1 cellular context compared by ENCODE assay signal in genomic region chr4:127846061-127846460, GRCh38.
A peak's percentile ranks its signal among the peaks of the same experiment; 100 is the strongest.
TF ChIP-seq lines count a peak whose summit lies in the region.

No MANE protein-coding gene starts in this region.

TF ChIP-seq in K562, 482 proteins besides CTCF, POLR2A, EP300 and RAD21 (continued from another document):
- no peak for TF ChIP-seq ZBTB9 (CRISPR knock-in tag; IDR thresholded peaks at IDR 0.05)
- peak; percentile 54 for TF ChIP-seq DPF2 (IDR thresholded peaks at IDR 0.05)
- no peak for TF ChIP-seq ZNF589 (CRISPR knock-in tag; IDR thresholded peaks at IDR 0.05; ENCODE audit: low read depth)
- no peak for TF ChIP-seq HDAC1 (IDR thresholded peaks at IDR 0.05)
- no peak for TF ChIP-seq PHB (CRISPR knock-in tag; IDR thresholded peaks at IDR 0.05)
- peak; percentile 42; the same call in 1 of the 2 replicates for TF ChIP-seq TEAD4 (IDR thresholded peaks at IDR 0.05; ENCODE audit: low read length)
- no peak for TF ChIP-seq TEAD4 (CRISPR knock-in tag; IDR thresholded peaks at IDR 0.05; ENCODE audit: borderline replicate concordance)
- TF ChIP-seq HMG20B (CRISPR knock-in tag; IDR thresholded peaks at IDR 0.05), result no peak
- 0 out of 2 replicates have a peak, but pooled peaks have one; percentile 33 for TF ChIP-seq EHMT2 (IDR thresholded peaks at IDR 0.05)
- peak; percentile 78 for TF ChIP-seq CBFA2T3 (IDR thresholded peaks at IDR 0.05)
- TF ChIP-seq GTF2B (IDR thresholded peaks at IDR 0.05; ENCODE audit: extremely low read depth, insufficient read length), result no peak
- peak; percentile 57 for TF ChIP-seq MAFF (IDR thresholded peaks at IDR 0.05; ENCODE audit: low read length)
- TF ChIP-seq, protein P1, sequence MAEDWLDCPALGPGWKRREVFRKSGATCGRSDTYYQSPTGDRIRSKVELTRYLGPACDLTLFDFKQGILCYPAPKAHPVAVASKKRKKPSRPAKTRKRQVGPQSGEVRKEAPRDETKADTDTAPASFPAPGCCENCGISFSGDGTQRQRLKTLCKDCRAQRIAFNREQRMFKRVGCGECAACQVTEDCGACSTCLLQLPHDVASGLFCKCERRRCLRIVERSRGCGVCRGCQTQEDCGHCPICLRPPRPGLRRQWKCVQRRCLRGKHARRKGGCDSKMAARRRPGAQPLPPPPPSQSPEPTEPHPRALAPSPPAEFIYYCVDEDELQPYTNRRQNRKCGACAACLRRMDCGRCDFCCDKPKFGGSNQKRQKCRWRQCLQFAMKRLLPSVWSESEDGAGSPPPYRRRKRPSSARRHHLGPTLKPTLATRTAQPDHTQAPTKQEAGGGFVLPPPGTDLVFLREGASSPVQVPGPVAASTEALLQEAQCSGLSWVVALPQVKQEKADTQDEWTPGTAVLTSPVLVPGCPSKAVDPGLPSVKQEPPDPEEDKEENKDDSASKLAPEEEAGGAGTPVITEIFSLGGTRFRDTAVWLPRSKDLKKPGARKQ (CRISPR knock-in tag; IDR thresholded peaks at IDR 0.05), result no peak
- no peak for TF ChIP-seq FOS (IDR thresholded peaks at IDR 0.05; ENCODE audit: extremely low read depth, insufficient read length)
- no peak for TF ChIP-seq TAF15 (IDR thresholded peaks at IDR 0.05; ENCODE audit: low read depth, low read length)
- TF ChIP-seq RBFOX2 (IDR thresholded peaks at IDR 0.05; ENCODE audit: low read depth, low read length), result no peak
- peak; percentile 47 to 75; a peak in 3 of 4 replicates for TF ChIP-seq TRIM24 (IDR thresholded peaks at IDR 0.05)
- peak; percentile 66 for TF ChIP-seq ARID1B (IDR thresholded peaks at IDR 0.05)
